ENCODE assay signal across 8 cellular contexts in the genomic region with DNA sequence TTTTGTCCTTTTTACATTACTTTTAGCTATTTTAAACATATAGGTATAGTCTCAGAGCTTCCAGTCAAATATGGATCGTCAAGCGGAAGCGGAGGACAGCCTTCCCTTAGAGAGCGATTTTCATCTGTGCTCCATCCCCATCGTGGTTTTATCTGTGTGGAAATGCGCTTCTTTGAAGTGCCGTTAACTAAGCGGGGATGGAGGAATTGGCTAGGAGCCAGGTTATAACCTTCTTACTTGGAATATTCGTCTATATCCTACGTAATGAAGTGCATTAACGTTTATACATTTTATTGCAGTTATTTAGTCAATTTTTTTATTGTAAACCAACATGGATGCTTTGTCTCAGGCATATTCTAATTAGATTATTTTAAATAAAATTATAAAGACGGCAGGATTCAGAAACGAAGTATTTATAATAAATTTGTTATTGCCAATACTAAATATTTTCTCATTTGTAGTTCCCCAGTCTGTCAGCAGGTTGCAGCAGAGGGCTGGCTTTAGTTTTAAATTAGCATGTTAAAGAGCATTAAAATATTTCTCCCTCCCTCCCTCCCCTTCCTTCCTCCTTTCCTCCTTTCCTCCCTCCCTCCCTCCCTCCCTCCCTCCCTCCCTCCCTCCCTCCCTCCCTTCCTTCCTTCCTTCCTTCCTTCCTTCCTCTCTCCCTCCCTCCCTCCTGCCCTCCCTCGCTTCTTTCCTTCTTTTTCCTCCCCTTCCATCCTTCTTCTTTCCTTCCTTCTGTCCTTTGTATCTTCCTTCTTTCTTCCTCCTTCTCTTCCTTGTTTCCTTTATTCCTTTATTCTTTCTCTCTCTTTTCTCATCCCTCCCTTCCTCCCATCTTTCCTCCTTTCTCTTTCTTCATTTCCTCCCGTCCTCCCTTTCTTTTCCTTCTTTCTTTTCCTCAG.
DNase-seq lines count a peak whose midpoint lies in the region; ATAC-seq and TF ChIP-seq lines count a peak whose summit lies in the region.

No MANE protein-coding gene starts in this region.

- H3K4me1 Mint-ChIP-seq in natural killer cell (no peaks in the 10 kb centered on the region), nephron (peaks cover 10% of the 10 kb centered on the region)
- peaks cover 0 to 4% of the 10 kb centered on the region in 2 donors for H3K4me1 Mint-ChIP-seq in natural killer cell treated with Interleukin-12 subunit alpha and Interleukin-12 subunit beta and Interleukin-15 and Interleukin-18, amount 100 ng/mL, for 72 hours (ENCODE audit: low read depth in 2 of 2)

- H3K27ac Mint-ChIP-seq in natural killer cell (no peak overlapping the region), nephron (no peak overlapping the region)
- peak overlapping the region in 1 of 2 donors; percentile 26 for H3K27ac Mint-ChIP-seq in natural killer cell treated with Interleukin-12 subunit alpha and Interleukin-12 subunit beta and Interleukin-15 and Interleukin-18, amount 100 ng/mL, for 72 hours

- intact Hi-C loops in natural killer cell (cut with micrococcal nuclease), result no loop called here
- intact Hi-C loops in body of pancreas (cut with DNase I), result loop anchor here (5.0 kb wide), 1 partner anchor 539 kb away; no protein-coding TSS in a partner anchor

- no peaks in the 10 kb centered on the region for H3K36me3 ChIP-seq in body of pancreas (replicated peaks in 1 of 2; ENCODE audit: insufficient read depth in 1 of 2, low read depth in 2 of 2)

- peaks cover 11% of the 10 kb centered on the region for H3K4me1 ChIP-seq in body of pancreas

- ATAC-seq in natural killer cell, result peak in 1 of 3 donors; percentile 38
- no peak for ATAC-seq in natural killer cell treated with Interleukin-12 subunit alpha and Interleukin-12 subunit beta and Interleukin-15 and Interleukin-18, amount 100 ng/mL, for 72 hours
- no peak for ATAC-seq in body of pancreas
- no peak for ATAC-seq in HG03469 (IDR thresholded peaks at IDR 0.05; ENCODE audit: unreplicated experiment)
- ATAC-seq in HG03378 (IDR thresholded peaks at IDR 0.05; ENCODE audit: unreplicated experiment), result no peak
- ATAC-seq in HG02610 (IDR thresholded peaks at IDR 0.05; ENCODE audit: unreplicated experiment), result no peak

- no peak overlapping the region for H3K27ac ChIP-seq in body of pancreas

- 52 to 55% methylated on average over 15 of the region's 15 CpGs for WGBS in body of pancreas, 2 donors

- no peak overlapping the region for H3K4me3 ChIP-seq in body of pancreas

- no peak for DNase-seq in natural killer cell
- no peak for DNase-seq in natural killer cell treated with Interleukin-12 subunit alpha and Interleukin-12 subunit beta and Interleukin-15 and Interleukin-18, amount 100 ng/mL, for 72 hours (ENCODE audit: low spot score)
- DNase-seq in NCI-H345 treated with DMSO at 0.1 percent for 48 hours (lab: John Stamatoyannopoulos, UW; ENCODE audit: unreplicated experiment), result peak; percentile 12
- peak in 3 of 4 donors; percentile 15 to 39 (median 31) for DNase-seq in body of pancreas

- H3K9me3 Mint-ChIP-seq in natural killer cell (no peaks in the 10 kb centered on the region), nephron (peaks cover 13% of the 10 kb centered on the region)
- H3K9me3 Mint-ChIP-seq in natural killer cell treated with Interleukin-12 subunit alpha and Interleukin-12 subunit beta and Interleukin-15 and Interleukin-18, amount 100 ng/mL, for 72 hours, result no peaks in the 10 kb centered on the region

- no peaks in the 10 kb centered on the region for H3K9me3 ChIP-seq in body of pancreas

- peaks cover 3 to 16% of the 10 kb centered on the region in 2 donors for H3K27me3 Mint-ChIP-seq in natural killer cell (ENCODE audit: low read depth in 2 of 2)
- peaks cover 3 to 10% of the 10 kb centered on the region in 2 donors for H3K27me3 Mint-ChIP-seq in natural killer cell treated with Interleukin-12 subunit alpha and Interleukin-12 subunit beta and Interleukin-15 and Interleukin-18, amount 100 ng/mL, for 72 hours
- no peaks in the 10 kb centered on the region for H3K27me3 Mint-ChIP-seq in nephron (ENCODE audit: low read depth)

- peak; percentile 62 for TF ChIP-seq CTCF in natural killer cell (IDR thresholded peaks at IDR 0.05)
- TF ChIP-seq CTCF in body of pancreas (IDR thresholded peaks at IDR 0.05), result peak; percentile 22 to 60 (median 48)
- TF ChIP-seq CTCF in nephron (IDR thresholded peaks at IDR 0.05; ENCODE audit: unreplicated experiment in 3 of 3), result peak; percentile 53 to 67 (median 55)

- no peak for TF ChIP-seq POLR2A in body of pancreas (IDR thresholded peaks at IDR 0.05)

- H3K36me3 Mint-ChIP-seq in natural killer cell (peaks cover 4% of the 10 kb centered on the region), nephron (ENCODE audit: low read depth) (no peaks in the 10 kb centered on the region)
- peaks cover 5% of the 10 kb centered on the region for H3K36me3 Mint-ChIP-seq in natural killer cell treated with Interleukin-12 subunit alpha and Interleukin-12 subunit beta and Interleukin-15 and Interleukin-18, amount 100 ng/mL, for 72 hours

- no peaks in the 10 kb centered on the region for H3K27me3 ChIP-seq in body of pancreas

- H3K4me3 Mint-ChIP-seq in natural killer cell (no peak overlapping the region), nephron (no peak overlapping the region)
- no peak overlapping the region for H3K4me3 Mint-ChIP-seq in natural killer cell treated with Interleukin-12 subunit alpha and Interleukin-12 subunit beta and Interleukin-15 and Interleukin-18, amount 100 ng/mL, for 72 hours

Comparison
In these comparisons a context has a peak if more than half of its experiments do, and no peak if none do; other contexts are left out.
1. DNase-seq: peak in NCI-H345 treated with DMSO at 0.1 percent for 48 hours (single experiment) and body of pancreas (3 of 4); none in natural killer cell (single experiment) and natural killer cell treated with Interleukin-12 subunit alpha and Interleukin-12 subunit beta and Interleukin-15 and Interleukin-18, amount 100 ng/mL, for 72 hours (single experiment).
2. Peak in every context shown above with its lines, with median percentiles within 50 percentile points of each other: CTCF ChIP-seq.